1 cellular context compared by ENCODE assay signal in genomic region chr1:209784276-209785169, GRCh38.
TF ChIP-seq lines count a peak whose summit lies in the region.

Gene C1orf74, minus strand, starts transcription at chr1:209784559. Its CDS starts 925 bp downstream, at chr1:209783634.

TF ChIP-seq in HepG2, 621 proteins besides CTCF, POLR2A, EP300 and RAD21 (continued from another document and continues in another):
- TF ChIP-seq GMEB2 (CRISPR knock-in tag; IDR thresholded peaks at IDR 0.05; ENCODE audit: low read depth): no peak
- TF ChIP-seq, protein P1, sequence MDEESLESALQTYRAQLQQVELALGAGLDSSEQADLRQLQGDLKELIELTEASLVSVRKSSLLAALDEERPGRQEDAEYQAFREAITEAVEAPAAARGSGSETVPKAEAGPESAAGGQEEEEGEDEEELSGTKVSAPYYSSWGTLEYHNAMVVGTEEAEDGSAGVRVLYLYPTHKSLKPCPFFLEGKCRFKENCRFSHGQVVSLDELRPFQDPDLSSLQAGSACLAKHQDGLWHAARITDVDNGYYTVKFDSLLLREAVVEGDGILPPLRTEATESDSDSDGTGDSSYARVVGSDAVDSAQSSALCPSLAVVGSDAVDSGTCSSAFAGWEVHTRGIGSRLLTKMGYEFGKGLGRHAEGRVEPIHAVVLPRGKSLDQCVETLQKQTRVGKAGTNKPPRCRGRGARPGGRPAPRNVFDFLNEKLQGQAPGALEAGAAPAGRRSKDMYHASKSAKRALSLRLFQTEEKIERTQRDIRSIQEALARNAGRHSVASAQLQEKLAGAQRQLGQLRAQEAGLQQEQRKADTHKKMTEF (CRISPR knock-in tag; IDR thresholded peaks at IDR 0.05): peak; percentile 48; the same call in 1 of the 2 replicates
- TF ChIP-seq, protein P2, sequence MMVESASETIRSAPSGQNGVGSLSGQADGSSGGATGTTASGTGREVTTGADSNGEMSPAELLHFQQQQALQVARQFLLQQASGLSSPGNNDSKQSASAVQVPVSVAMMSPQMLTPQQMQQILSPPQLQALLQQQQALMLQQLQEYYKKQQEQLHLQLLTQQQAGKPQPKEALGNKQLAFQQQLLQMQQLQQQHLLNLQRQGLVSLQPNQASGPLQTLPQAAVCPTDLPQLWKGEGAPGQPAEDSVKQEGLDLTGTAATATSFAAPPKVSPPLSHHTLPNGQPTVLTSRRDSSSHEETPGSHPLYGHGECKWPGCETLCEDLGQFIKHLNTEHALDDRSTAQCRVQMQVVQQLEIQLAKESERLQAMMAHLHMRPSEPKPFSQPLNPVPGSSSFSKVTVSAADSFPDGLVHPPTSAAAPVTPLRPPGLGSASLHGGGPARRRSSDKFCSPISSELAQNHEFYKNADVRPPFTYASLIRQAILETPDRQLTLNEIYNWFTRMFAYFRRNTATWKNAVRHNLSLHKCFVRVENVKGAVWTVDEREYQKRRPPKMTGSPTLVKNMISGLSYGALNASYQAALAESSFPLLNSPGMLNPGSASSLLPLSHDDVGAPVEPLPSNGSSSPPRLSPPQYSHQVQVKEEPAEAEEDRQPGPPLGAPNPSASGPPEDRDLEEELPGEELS (CRISPR knock-in tag; IDR thresholded peaks at IDR 0.05): 0 out of 2 replicates have a peak, but pooled peaks have one; percentile 24
- TF ChIP-seq ZNF691 (CRISPR knock-in tag; IDR thresholded peaks at IDR 0.05; ENCODE audit: borderline replicate concordance, low read depth): no peak; the same call in 1 of the 2 replicates
- no peak for TF ChIP-seq MEF2D (CRISPR knock-in tag; IDR thresholded peaks at IDR 0.05)
- TF ChIP-seq ZNF576 (CRISPR knock-in tag; IDR thresholded peaks at IDR 0.05): no peak
- TF ChIP-seq, protein P3, sequence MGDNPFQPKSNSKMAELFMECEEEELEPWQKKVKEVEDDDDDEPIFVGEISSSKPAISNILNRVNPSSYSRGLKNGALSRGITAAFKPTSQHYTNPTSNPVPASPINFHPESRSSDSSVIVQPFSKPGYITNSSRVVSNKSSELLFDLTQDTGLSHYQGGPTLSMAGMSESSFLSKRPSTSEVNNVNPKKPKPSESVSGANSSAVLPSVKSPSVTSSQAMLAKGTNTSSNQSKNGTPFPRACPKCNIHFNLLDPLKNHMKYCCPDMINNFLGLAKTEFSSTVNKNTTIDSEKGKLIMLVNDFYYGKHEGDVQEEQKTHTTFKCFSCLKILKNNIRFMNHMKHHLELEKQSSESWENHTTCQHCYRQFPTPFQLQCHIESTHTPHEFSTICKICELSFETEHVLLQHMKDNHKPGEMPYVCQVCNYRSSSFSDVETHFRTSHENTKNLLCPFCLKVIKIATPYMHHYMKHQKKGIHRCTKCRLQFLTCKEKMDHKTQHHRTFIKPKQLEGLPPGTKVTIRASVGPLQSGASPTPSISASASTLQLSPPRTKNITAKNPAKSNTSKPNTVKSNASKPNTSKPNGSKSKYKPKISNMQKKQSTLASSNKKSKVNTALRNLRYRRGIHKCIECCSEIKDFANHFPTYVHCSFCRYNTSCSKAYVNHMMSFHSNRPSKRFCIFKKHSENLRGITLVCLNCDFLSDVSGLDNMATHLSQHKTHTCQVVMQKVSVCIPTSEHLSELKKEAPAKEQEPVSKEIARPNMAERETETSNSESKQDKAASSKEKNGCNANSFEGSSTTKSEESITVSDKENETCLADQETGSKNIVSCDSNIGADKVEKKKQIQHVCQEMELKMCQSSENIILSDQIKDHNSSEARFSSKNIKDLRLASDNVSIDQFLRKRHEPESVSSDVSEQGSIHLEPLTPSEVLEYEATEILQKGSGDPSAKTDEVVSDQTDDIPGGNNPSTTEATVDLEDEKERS (CRISPR knock-in tag; IDR thresholded peaks at IDR 0.05): 0 out of 2 replicates have a peak, but pooled peaks have one; percentile 24
- peak; percentile 95 for TF ChIP-seq CHD2 (IDR thresholded peaks at IDR 0.05; ENCODE audit: low read depth, low read length)
- TF ChIP-seq, protein P4, sequence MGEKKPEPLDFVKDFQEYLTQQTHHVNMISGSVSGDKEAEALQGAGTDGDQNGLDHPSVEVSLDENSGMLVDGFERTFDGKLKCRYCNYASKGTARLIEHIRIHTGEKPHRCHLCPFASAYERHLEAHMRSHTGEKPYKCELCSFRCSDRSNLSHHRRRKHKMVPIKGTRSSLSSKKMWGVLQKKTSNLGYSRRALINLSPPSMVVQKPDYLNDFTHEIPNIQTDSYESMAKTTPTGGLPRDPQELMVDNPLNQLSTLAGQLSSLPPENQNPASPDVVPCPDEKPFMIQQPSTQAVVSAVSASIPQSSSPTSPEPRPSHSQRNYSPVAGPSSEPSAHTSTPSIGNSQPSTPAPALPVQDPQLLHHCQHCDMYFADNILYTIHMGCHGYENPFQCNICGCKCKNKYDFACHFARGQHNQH (CRISPR knock-in tag; IDR thresholded peaks at IDR 0.05): 0 out of 2 replicates have a peak, but pooled peaks have one; percentile 18
- 0 out of 2 replicates have a peak, but pooled peaks have one; percentile 31 for TF ChIP-seq ZNF142 (CRISPR knock-in tag; IDR thresholded peaks at IDR 0.05)
- TF ChIP-seq ZFY (CRISPR knock-in tag; IDR thresholded peaks at IDR 0.05): peak; percentile 44; the same call in 1 of the 2 replicates
- TF ChIP-seq SMARCC2 (IDR thresholded peaks at IDR 0.05): no peak
- TF ChIP-seq ZNF572 (CRISPR knock-in tag; IDR thresholded peaks at IDR 0.05): 0 out of 2 replicates have a peak, but pooled peaks have one; percentile 32
- 0 out of 2 replicates have a peak, but pooled peaks have one; percentile 27 for TF ChIP-seq ZNF547 (CRISPR knock-in tag; IDR thresholded peaks at IDR 0.05)
- TF ChIP-seq ZMAT3 (CRISPR knock-in tag; conservative IDR thresholded peaks at IDR 0.05): 0 out of 2 replicates have a peak, but pooled peaks have one; percentile 66
- peak; percentile 98 for TF ChIP-seq ATF7 (IDR thresholded peaks at IDR 0.05)
- TF ChIP-seq ATF7 (CRISPR knock-in tag; IDR thresholded peaks at IDR 0.05): peak; percentile 76
- peak; percentile 66; the same call in 1 of the 2 replicates for TF ChIP-seq ELF4 (CRISPR knock-in tag; IDR thresholded peaks at IDR 0.05; ENCODE audit: borderline replicate concordance)
- TF ChIP-seq CBX1 (IDR thresholded peaks at IDR 0.05; ENCODE audit: low read depth): peak; percentile 74
- peak; percentile 89 for TF ChIP-seq PHF20 (CRISPR knock-in tag; IDR thresholded peaks at IDR 0.05)
- TF ChIP-seq ZNF740 (CRISPR knock-in tag; IDR thresholded peaks at IDR 0.05): peak; percentile 61; the same call in 1 of the 2 replicates
- 0 out of 2 replicates have a peak, but pooled peaks have one; percentile 36 for TF ChIP-seq ZNF790 (CRISPR knock-in tag; IDR thresholded peaks at IDR 0.05; ENCODE audit: borderline replicate concordance)
- TF ChIP-seq, protein P5, sequence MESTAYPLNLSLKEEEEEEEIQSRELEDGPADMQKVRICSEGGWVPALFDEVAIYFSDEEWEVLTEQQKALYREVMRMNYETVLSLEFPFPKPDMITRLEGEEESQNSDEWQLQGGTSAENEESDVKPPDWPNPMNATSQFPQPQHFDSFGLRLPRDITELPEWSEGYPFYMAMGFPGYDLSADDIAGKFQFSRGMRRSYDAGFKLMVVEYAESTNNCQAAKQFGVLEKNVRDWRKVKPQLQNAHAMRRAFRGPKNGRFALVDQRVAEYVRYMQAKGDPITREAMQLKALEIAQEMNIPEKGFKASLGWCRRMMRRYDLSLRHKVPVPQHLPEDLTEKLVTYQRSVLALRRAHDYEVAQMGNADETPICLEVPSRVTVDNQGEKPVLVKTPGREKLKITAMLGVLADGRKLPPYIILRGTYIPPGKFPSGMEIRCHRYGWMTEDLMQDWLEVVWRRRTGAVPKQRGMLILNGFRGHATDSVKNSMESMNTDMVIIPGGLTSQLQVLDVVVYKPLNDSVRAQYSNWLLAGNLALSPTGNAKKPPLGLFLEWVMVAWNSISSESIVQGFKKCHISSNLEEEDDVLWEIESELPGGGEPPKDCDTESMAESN (CRISPR knock-in tag; conservative IDR thresholded peaks at IDR 0.05): 0 out of 2 replicates have a peak, but pooled peaks have one; percentile 22
- TF ChIP-seq ZNF460 (CRISPR knock-in tag; IDR thresholded peaks at IDR 0.05; ENCODE audit: borderline replicate concordance): no peak
- peak; percentile 46; the same call in 1 of the 2 replicates for TF ChIP-seq TBX2 (CRISPR knock-in tag; IDR thresholded peaks at IDR 0.05; ENCODE audit: borderline replicate concordance)
- TF ChIP-seq DMAP1 (CRISPR knock-in tag; IDR thresholded peaks at IDR 0.05): no peak
- TF ChIP-seq KDM3A (CRISPR knock-in tag; IDR thresholded peaks at IDR 0.05; ENCODE audit: low read depth): no peak
- TF ChIP-seq, protein P6, sequence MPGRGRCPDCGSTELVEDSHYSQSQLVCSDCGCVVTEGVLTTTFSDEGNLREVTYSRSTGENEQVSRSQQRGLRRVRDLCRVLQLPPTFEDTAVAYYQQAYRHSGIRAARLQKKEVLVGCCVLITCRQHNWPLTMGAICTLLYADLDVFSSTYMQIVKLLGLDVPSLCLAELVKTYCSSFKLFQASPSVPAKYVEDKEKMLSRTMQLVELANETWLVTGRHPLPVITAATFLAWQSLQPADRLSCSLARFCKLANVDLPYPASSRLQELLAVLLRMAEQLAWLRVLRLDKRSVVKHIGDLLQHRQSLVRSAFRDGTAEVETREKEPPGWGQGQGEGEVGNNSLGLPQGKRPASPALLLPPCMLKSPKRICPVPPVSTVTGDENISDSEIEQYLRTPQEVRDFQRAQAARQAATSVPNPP (CRISPR knock-in tag; IDR thresholded peaks at IDR 0.05): no peak; the same call in 1 of the 2 replicates
- no peak for TF ChIP-seq ZEB1 (IDR thresholded peaks at IDR 0.05; ENCODE audit: insufficient replicate concordance, low read depth)
- TF ChIP-seq TEF (CRISPR knock-in tag; IDR thresholded peaks at IDR 0.05): 0 out of 2 replicates have a peak, but pooled peaks have one; percentile 13
